8 cellular contexts compared by ENCODE assay signal in the genomic region with DNA sequence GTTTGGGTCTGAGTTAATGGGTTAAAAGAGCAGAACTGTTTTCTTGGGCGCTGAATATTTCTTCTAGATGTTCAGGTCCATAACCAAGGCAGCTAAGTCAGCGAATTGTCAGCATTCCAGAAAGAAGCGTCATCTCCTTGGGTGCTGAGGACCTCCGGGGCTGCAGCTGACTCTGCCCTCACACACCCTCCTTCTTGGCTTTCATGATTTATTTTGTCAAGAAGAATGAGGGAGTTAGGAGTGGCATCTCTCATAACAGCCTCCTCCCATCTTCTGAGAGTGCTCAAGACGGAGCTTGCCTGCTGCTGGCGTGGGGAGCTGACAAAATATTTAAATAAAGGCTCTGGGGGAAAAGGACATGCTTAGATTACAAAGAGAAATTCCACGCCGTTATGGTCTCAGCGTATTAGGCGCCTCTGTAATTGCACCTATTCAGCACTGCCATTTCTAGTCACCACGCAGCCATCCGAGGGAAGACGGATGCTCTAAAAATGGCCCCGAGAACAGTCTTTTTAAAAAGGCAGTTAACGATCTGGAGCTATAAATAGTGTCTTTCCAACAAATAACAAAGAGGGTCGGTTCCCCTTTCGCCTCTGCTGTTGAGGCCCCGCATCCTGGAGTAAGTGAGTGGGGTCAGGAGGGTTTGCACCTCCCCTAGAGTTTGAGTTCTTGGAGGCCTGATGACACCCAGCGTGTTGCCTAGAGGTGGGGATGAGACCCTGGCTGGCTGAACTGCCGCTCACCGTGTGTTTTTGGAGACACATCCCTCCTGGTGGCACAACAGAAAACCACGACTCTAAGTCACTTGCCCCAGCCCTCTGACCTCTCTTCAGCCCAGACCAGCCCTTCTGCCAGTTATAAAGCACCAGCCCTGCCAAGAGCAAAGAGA.
DNase-seq lines count a peak whose midpoint lies in the region; ATAC-seq and TF ChIP-seq lines count a peak whose summit lies in the region.

No MANE protein-coding gene starts in this region.

- H3K27ac ChIP-seq in CD4-positive, CD25-positive, alpha-beta regulatory T cell (ENCODE audit: insufficient read depth, low read length, poor library complexity, severe bottlenecking): no peak overlapping the region
- H3K27ac ChIP-seq in aorta (ENCODE audit: low read depth in 1 of 2, low read length in 2 of 2): no peak overlapping the region

- H3K4me1 ChIP-seq in CD4-positive, CD25-positive, alpha-beta regulatory T cell (ENCODE audit: control insufficient read depth, insufficient read depth, low read length, poor library complexity, severe bottlenecking): no peaks in the 10 kb centered on the region
- H3K4me1 ChIP-seq in aorta (ENCODE audit: control insufficient read depth in 1 of 2, insufficient read depth in 2 of 2, low read length in 2 of 2): no peaks in the 10 kb centered on the region

- no peaks in the 10 kb centered on the region for H3K9me3 ChIP-seq in CD4-positive, CD25-positive, alpha-beta regulatory T cell (ENCODE audit: control insufficient read depth in 2 of 2, low read length in 2 of 2)
- H3K9me3 ChIP-seq in aorta (ENCODE audit: control insufficient read depth, low read length): no peaks in the 10 kb centered on the region

- no peak for ATAC-seq in CD4-positive, CD25-positive, alpha-beta regulatory T cell (ENCODE audit: low read depth in 2 of 2)
- ATAC-seq in aorta (ENCODE audit: low FRiP score): no peak

- no peak overlapping the region for H3K4me3 ChIP-seq in CD4-positive, CD25-positive, alpha-beta regulatory T cell (ENCODE audit: low read depth, low read length)
- H3K4me3 ChIP-seq in astrocyte of the cerebellum (ENCODE audit: low read depth, low read length): no peak overlapping the region
- no peak overlapping the region for H3K4me3 ChIP-seq in aorta (ENCODE audit: low read length in 2 of 2)

- peaks cover 13% of the 10 kb centered on the region for H3K36me3 Mint-ChIP-seq in CD4-positive, CD25-positive, alpha-beta regulatory T cell
- H3K36me3 Mint-ChIP-seq in mesothelial cell of epicardium: peaks cover 2% of the 10 kb centered on the region

- H3K4me1 Mint-ChIP-seq in CD4-positive, CD25-positive, alpha-beta regulatory T cell: peaks cover 0 to 53% (median 13%) of the 10 kb centered on the region in 4 donors
- H3K4me1 Mint-ChIP-seq in mesothelial cell of epicardium: peaks cover 54% of the 10 kb centered on the region

- no peak overlapping the region for H3K4me3 Mint-ChIP-seq in CD4-positive, CD25-positive, alpha-beta regulatory T cell
- no peak overlapping the region for H3K4me3 Mint-ChIP-seq in mesothelial cell of epicardium

- no peak for DNase-seq in CD4-positive, CD25-positive, alpha-beta regulatory T cell
- DNase-seq in LoVo (ENCODE audit: low spot score): peak; percentile 13
- peak; percentile 67 for DNase-seq in astrocyte of the cerebellum (ENCODE audit: low read depth)
- DNase-seq in mesothelial cell of epicardium (ENCODE audit: low spot score in 2 of 2, unreplicated experiment in 2 of 2): no peak
- no peak for DNase-seq in activated CD8-positive, alpha-beta memory T cell treated with anti-CD3 and anti-CD28 coated beads, Interleukin-2, amount 50 U/mL, for 4 hours
- DNase-seq in aorta: no peak
- DNase-seq in NCI-H526 treated with DMSO at 0.1 percent for 48 hours (lab: John Stamatoyannopoulos, UW): no peak
- DNase-seq in ureter (ENCODE audit: low spot score): no peak

- intact Hi-C loops in aorta (cut with DNase I): no loop called here

- peaks cover 11% of the 10 kb centered on the region for H3K36me3 ChIP-seq in CD4-positive, CD25-positive, alpha-beta regulatory T cell (ENCODE audit: control insufficient read depth, insufficient read depth, low read length)
- H3K36me3 ChIP-seq in aorta (ENCODE audit: control insufficient read depth in 1 of 2, insufficient read depth in 2 of 2, low read length in 1 of 2): no peaks in the 10 kb centered on the region

- H3K27me3 ChIP-seq in CD4-positive, CD25-positive, alpha-beta regulatory T cell (ENCODE audit: control insufficient read depth, insufficient read depth, low read length): no peaks in the 10 kb centered on the region
- no peaks in the 10 kb centered on the region for H3K27me3 ChIP-seq in aorta (ENCODE audit: control insufficient read depth in 1 of 2, insufficient read depth in 2 of 2, low read length in 1 of 2)

- 23 to 27% methylated on average over 22 of the region's 22 CpGs for WGBS in aorta, 2 donors

- no peaks in the 10 kb centered on the region for H3K9me3 Mint-ChIP-seq in CD4-positive, CD25-positive, alpha-beta regulatory T cell
- H3K9me3 Mint-ChIP-seq in mesothelial cell of epicardium: no peaks in the 10 kb centered on the region

- H3K27ac Mint-ChIP-seq in CD4-positive, CD25-positive, alpha-beta regulatory T cell: peak overlapping the region in 2 of 3 donors; percentile 65 to 69
- H3K27ac Mint-ChIP-seq in mesothelial cell of epicardium: peak overlapping the region; percentile 71

- H3K27me3 Mint-ChIP-seq in CD4-positive, CD25-positive, alpha-beta regulatory T cell: no peaks in the 10 kb centered on the region
- H3K27me3 Mint-ChIP-seq in mesothelial cell of epicardium (ENCODE audit: low read depth): no peaks in the 10 kb centered on the region

- no peak for TF ChIP-seq CTCF in astrocyte of the cerebellum (IDR thresholded peaks at IDR 0.05; ENCODE audit: low read depth, low read length, missing control alignments)
- no peak for TF ChIP-seq CTCF in mesothelial cell of epicardium (IDR thresholded peaks at IDR 0.05; ENCODE audit: unreplicated experiment)

- in situ Hi-C loops in astrocyte of the cerebellum (cut with HindIII; ENCODE audit: low sequenced_read_pairs): no loop called here

Comparison
In these comparisons a context has a peak if more than half of its experiments do, and no peak if none do; other contexts are left out.
1. DNase-seq: peak in LoVo (single experiment) and astrocyte of the cerebellum (single experiment); none in CD4-positive, CD25-positive, alpha-beta regulatory T cell (0 of 3), mesothelial cell of epicardium (0 of 2), activated CD8-positive, alpha-beta memory T cell treated with anti-CD3 and anti-CD28 coated beads, Interleukin-2, amount 50 U/mL, for 4 hours (single experiment), aorta (0 of 2), NCI-H526 treated with DMSO at 0.1 percent for 48 hours (single experiment) and ureter (single experiment).